8 cellular contexts compared by ENCODE assay signal in genomic region chr12:132506730-132507538, GRCh38. TPM values are rescaled to one million over a fixed set of nuclear protein-coding genes. Genes with fewer than 3 reads are reported as not detected.
DNase-seq lines count a peak whose midpoint lies in the region; ATAC-seq, FAIRE-seq and TF ChIP-seq lines count a peak whose summit lies in the region.

No MANE protein-coding gene starts in this region.

- H3K9me3 Mint-ChIP-seq in activated T-cell treated with anti-CD3 and anti-CD28 coated beads, Interleukin-2, amount 50 U/mL, for 4 hours: no peaks in the 10 kb centered on the region

- no peaks in the 10 kb centered on the region for H3K27me3 ChIP-seq in testis

- peak overlapping the region; percentile 68 for H3K27ac ChIP-seq in testis

- TF ChIP-seq CTCF in GM10266 (IDR thresholded peaks at IDR 0.05; ENCODE audit: control insufficient read depth, insufficient read depth, low read depth, missing control alignments) (no peak), testis (IDR thresholded peaks at IDR 0.05) (no peak)

- no peaks in the 10 kb centered on the region for H3K27me3 Mint-ChIP-seq in activated T-cell treated with anti-CD3 and anti-CD28 coated beads, Interleukin-2, amount 50 U/mL, for 4 hours (ENCODE audit: low read depth)

- no peak for FAIRE-seq in RCC 7860 (lab: Jason Lieb, UNC)

- no peaks in the 10 kb centered on the region for H3K36me3 ChIP-seq in testis (ENCODE audit: low read depth, missing control alignments)

- no peak for TF ChIP-seq POLR2A in testis (IDR thresholded peaks at IDR 0.05)

- 49 to 56% methylated on average over 26 to 34 of the region's 36 CpGs for WGBS in testis, 2 donors

- ATAC-seq in activated T-cell treated with anti-CD3 and anti-CD28 coated beads, Interleukin-2, amount 50 U/mL, for 4 hours: peak; percentile 94 to 95

- intact Hi-C loops in testis (cut with DNase I; ENCODE audit: low total_unique reads): no loop called here

- H3K4me3 Mint-ChIP-seq in activated T-cell treated with anti-CD3 and anti-CD28 coated beads, Interleukin-2, amount 50 U/mL, for 4 hours: peak overlapping the region; percentile 20

- H3K4me3 ChIP-seq in testis: no peak overlapping the region

- no peaks in the 10 kb centered on the region for H3K36me3 Mint-ChIP-seq in activated T-cell treated with anti-CD3 and anti-CD28 coated beads, Interleukin-2, amount 50 U/mL, for 4 hours (ENCODE audit: insufficient read depth)

- DNase-seq in GM10266 (ENCODE audit: extremely low spot score) (peak; percentile 91), LHCN-M2 (ENCODE audit: low read depth) (peak; percentile 24), fibroblast of peridontal ligament (ENCODE audit: extremely low read depth) (peak; percentile 24), nucleus accumbens (lab: John Stamatoyannopoulos, UW) (peak in 42 of 56 donors; percentile 8 to 84 (median 34)), testis (peak; percentile 96), NCI-H2107 (lab: John Stamatoyannopoulos, UW) (no peak), RCC 7860 (ENCODE audit: low spot score) (no peak)
- DNase-seq in activated T-cell treated with anti-CD3 and anti-CD28 coated beads, Interleukin-2, amount 50 U/mL, for 4 hours: peak; percentile 50

- H3K4me1 ChIP-seq in testis: peaks cover 77% of the 10 kb centered on the region

- H3K9me3 ChIP-seq in testis: no peaks in the 10 kb centered on the region

- H3K4me1 Mint-ChIP-seq in activated T-cell treated with anti-CD3 and anti-CD28 coated beads, Interleukin-2, amount 50 U/mL, for 4 hours (ENCODE audit: low read depth): peaks cover 44% of the 10 kb centered on the region

RNA-seq across cellular contexts. Expression of gene FBRSL1, which starts 17.0 kb away (rescaled TPM):
- total RNA-seq in LHCN-M2 (2014; rRNA removed): 6.1 and 12.0 TPM in 2 replicates
- polyA plus RNA-seq in LHCN-M2 (2012): 6.5 TPM
- 100 to 1,000 TPM in 2 of 3 donors, 10 to 100 TPM in 1; 95.8 to 112 (median 104) TPM for total RNA-seq in activated T-cell treated with anti-CD3 and anti-CD28 coated beads, Interleukin-2, amount 50 U/mL, for 4 hours
- total RNA-seq in testis: 10 to 100 TPM; 88.3 to 98.9 TPM
- 51.1 TPM for polyA plus RNA-seq in testis (ENCODE audit: insufficient read depth, low read depth, low replicate concordance)

Comparison
In these comparisons a context has a peak if more than half of its experiments do, and no peak if none do; other contexts are left out.
1. DNase-seq: peak in GM10266 (single experiment), LHCN-M2 (single experiment), activated T-cell treated with anti-CD3 and anti-CD28 coated beads, Interleukin-2, amount 50 U/mL, for 4 hours (single experiment), fibroblast of peridontal ligament (single experiment), nucleus accumbens (42 of 56) and testis (single experiment); none in NCI-H2107 (single experiment) and RCC 7860 (single experiment).